17 cellular contexts compared by ENCODE assay signal in the genomic region with DNA sequence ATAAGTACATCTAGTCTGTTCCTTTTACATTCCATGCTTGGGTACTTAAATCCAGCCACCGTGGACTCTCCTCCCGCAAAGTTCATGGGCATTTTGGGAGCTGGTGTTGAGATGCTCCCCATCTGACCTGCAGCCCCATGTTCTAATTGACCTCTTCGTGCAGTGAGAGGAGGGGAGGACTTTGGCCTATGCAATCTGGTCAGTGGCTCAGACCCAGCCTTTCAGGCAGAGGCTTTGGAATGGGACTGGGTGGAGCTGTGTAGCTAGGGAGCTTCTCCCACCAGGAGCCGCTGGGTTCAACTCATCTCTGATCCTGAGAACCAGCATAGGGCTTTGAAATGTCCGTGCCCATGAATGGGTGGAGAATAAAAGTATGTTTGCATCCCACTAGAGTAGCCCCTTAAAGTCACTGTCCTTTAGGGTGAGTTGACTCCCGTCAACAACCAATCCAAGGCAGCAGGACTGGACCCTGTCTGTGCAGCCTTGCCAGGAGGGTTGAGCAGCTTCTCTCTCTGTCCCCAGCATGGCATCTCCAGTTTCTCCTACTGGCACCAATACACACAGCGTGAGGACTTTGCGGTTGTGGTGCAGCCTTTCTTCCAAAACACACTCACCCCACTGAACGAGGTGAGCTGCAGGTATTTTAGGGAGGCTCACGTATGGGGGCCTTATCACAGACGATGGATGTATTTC.
"Had no signal": no experiment of that assay in that cellular context is flagged by ENCODE, and none has a peak within 500 bp of the region (broad histone marks: within the 10 kb centered on the region; RNA-seq: fewer than 3 reads in every experiment).

No MANE protein-coding gene starts in this region.

- DNase-seq: activated CD4-positive, alpha-beta memory T cell treated with anti-CD3 and anti-CD28 coated beads for 36 hours; activated CD4-positive, CD25-positive, alpha-beta regulatory T cell treated with anti-CD3 and anti-CD28 coated beads, Interleukin-2, amount 50 U/mL, for 72 hours; activated naive CD8-positive, alpha-beta T cell treated with anti-CD3 and anti-CD28 coated beads, Interleukin-2, amount 50 U/mL, for 24 hours; activated T-cell treated with anti-CD3 and anti-CD28 coated beads, Interleukin-2, amount 50 U/mL, for 72 hours; colonic mucosa; effector CD4-positive, alpha-beta T cell; immature natural killer cell; left cardiac atrium; occipital lobe; stimulated activated CD4-positive, alpha-beta T cell treated with anti-CD3 and anti-CD28 coated beads, Interleukin-12 subunit alpha, Interleukin-12 subunit beta, amount 100 ng/mL, for 4 hours; stimulated activated CD4-positive, alpha-beta T cell treated with anti-CD3 and anti-CD28 coated beads, Interleukin-2, amount 100 ng/mL, for 48 hours; stimulated activated CD8-positive, alpha-beta memory T cell treated with anti-CD3 and anti-CD28 coated beads, Interleukin-4, amount 100 ng/mL, for 48 hours; testis had no signal

- H3K27me3 ChIP-seq: cardiac muscle cell, colonic mucosa, testis, vagina had no signal

- H3K36me3 ChIP-seq: cardiac muscle cell, colonic mucosa, vagina had no signal

- ATAC-seq: activated naive CD8-positive, alpha-beta T cell treated with anti-CD3 and anti-CD28 coated beads, Interleukin-2, amount 50 U/mL, for 24 hours; activated T-cell treated with anti-CD3 and anti-CD28 coated beads, Interleukin-2, amount 50 U/mL, for 72 hours; left cardiac atrium; natural killer cell treated with Interleukin-12 subunit alpha and Interleukin-12 subunit beta and Interleukin-15 and Interleukin-18, amount 100 ng/mL, for 72 hours had no signal

- H3K4me1 ChIP-seq: colonic mucosa had no signal

- H3K4me3 ChIP-seq: cardiac muscle cell, colonic mucosa, testis, vagina had no signal

- H3K9me3 ChIP-seq: colonic mucosa, testis, vagina had no signal

- H3K27ac ChIP-seq: cardiac muscle cell, colonic mucosa, epithelial cell of prostate, testis, vagina had no signal
